Comparison of ENCODE assay signal across 4 cellular contexts in genomic region chr1:35187816-35188342, GRCh38.
TF ChIP-seq lines count a peak whose summit lies in the region.

No MANE protein-coding gene starts in this region.

TF ChIP-seq in SK-N-SH, 30 proteins besides CTCF, POLR2A, EP300 and RAD21:
- TF ChIP-seq FOSL2 (IDR thresholded peaks at IDR 0.05; ENCODE audit: borderline replicate concordance, low read depth) (no peak), ZBTB33 (IDR thresholded peaks at IDR 0.05; ENCODE audit: borderline replicate concordance, low read depth) (no peak), JUND (IDR thresholded peaks at IDR 0.05) (no peak), IRF3 (IDR thresholded peaks at IDR 0.05; ENCODE audit: low read depth, low read length) (no peak), EZH2phosphoT487 (IDR thresholded peaks at IDR 0.05; ENCODE audit: borderline replicate concordance, low read depth) (no peak), NFIC (IDR thresholded peaks at IDR 0.05; ENCODE audit: borderline replicate concordance) (no peak), GABPA (IDR thresholded peaks at IDR 0.05; ENCODE audit: low read depth) (no peak), FOXJ3 (CRISPR knock-in tag; IDR thresholded peaks at IDR 0.05) (no peak), RCOR1 (IDR thresholded peaks at IDR 0.05; ENCODE audit: low read length) (no peak), MEF2A (IDR thresholded peaks at IDR 0.05; ENCODE audit: borderline replicate concordance, low read depth) (no peak), NRF1 (IDR thresholded peaks at IDR 0.05; ENCODE audit: low read depth, low read length) (no peak), MXI1 (IDR thresholded peaks at IDR 0.05; ENCODE audit: low read depth, low read length) (no peak)
- TF ChIP-seq, protein P1, sequence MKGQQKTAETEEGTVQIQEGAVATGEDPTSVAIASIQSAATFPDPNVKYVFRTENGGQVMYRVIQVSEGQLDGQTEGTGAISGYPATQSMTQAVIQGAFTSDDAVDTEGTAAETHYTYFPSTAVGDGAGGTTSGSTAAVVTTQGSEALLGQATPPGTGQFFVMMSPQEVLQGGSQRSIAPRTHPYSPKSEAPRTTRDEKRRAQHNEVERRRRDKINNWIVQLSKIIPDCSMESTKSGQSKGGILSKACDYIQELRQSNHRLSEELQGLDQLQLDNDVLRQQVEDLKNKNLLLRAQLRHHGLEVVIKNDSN (IDR thresholded peaks at IDR 0.05; ENCODE audit: borderline replicate concordance, low read depth), result no peak

TF ChIP-seq in SK-N-SH treated with all-trans-retinoic acid at 6 μM for 48 hours, 23 proteins besides CTCF, POLR2A, EP300 and RAD21:
- TF ChIP-seq, protein P2, sequence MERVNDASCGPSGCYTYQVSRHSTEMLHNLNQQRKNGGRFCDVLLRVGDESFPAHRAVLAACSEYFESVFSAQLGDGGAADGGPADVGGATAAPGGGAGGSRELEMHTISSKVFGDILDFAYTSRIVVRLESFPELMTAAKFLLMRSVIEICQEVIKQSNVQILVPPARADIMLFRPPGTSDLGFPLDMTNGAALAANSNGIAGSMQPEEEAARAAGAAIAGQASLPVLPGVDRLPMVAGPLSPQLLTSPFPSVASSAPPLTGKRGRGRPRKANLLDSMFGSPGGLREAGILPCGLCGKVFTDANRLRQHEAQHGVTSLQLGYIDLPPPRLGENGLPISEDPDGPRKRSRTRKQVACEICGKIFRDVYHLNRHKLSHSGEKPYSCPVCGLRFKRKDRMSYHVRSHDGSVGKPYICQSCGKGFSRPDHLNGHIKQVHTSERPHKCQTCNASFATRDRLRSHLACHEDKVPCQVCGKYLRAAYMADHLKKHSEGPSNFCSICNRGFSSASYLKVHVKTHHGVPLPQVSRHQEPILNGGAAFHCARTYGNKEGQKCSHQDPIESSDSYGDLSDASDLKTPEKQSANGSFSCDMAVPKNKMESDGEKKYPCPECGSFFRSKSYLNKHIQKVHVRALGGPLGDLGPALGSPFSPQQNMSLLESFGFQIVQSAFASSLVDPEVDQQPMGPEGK (CRISPR knock-in tag; IDR thresholded peaks at IDR 0.05; ENCODE audit: borderline replicate concordance), result no peak
- TF ChIP-seq, protein P3, sequence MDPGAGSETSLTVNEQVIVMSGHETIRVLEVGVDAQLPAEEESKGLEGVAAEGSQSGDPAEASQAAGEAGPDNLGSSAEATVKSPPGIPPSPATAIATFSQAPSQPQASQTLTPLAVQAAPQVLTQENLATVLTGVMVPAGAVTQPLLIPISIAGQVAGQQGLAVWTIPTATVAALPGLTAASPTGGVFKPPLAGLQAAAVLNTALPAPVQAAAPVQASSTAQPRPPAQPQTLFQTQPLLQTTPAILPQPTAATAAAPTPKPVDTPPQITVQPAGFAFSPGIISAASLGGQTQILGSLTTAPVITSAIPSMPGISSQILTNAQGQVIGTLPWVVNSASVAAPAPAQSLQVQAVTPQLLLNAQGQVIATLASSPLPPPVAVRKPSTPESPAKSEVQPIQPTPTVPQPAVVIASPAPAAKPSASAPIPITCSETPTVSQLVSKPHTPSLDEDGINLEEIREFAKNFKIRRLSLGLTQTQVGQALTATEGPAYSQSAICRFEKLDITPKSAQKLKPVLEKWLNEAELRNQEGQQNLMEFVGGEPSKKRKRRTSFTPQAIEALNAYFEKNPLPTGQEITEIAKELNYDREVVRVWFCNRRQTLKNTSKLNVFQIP (CRISPR knock-in tag; IDR thresholded peaks at IDR 0.05; ENCODE audit: borderline replicate concordance, low read depth), result no peak
- TF ChIP-seq ZNF565 (CRISPR knock-in tag; conservative IDR thresholded peaks at IDR 0.05; ENCODE audit: low read depth) (no peak), ESRRG (CRISPR knock-in tag; IDR thresholded peaks at IDR 0.05) (no peak), ZC3H10 (CRISPR knock-in tag; IDR thresholded peaks at IDR 0.05) (no peak), SNAI2 (CRISPR knock-in tag; IDR thresholded peaks at IDR 0.05) (no peak), ISL1 (CRISPR knock-in tag; IDR thresholded peaks at IDR 0.05) (no peak)

TF ChIP-seq in IMR-90, 13 proteins besides CTCF, POLR2A, EP300 and RAD21:
- TF ChIP-seq BHLHE40 (IDR thresholded peaks at IDR 0.05; ENCODE audit: low read depth, low read length), result no peak
- no peak for TF ChIP-seq CEBPB (IDR thresholded peaks at IDR 0.05; ENCODE audit: low read depth, low read length)
- TF ChIP-seq CHD1 (IDR thresholded peaks at IDR 0.05; ENCODE audit: low read depth, low read length), result no peak
- no peak for TF ChIP-seq MXI1 (IDR thresholded peaks at IDR 0.05; ENCODE audit: borderline replicate concordance, low read depth, low read length)
- TF ChIP-seq MAFK (IDR thresholded peaks at IDR 0.05; ENCODE audit: low read depth, low read length), result no peak
- TF ChIP-seq MAZ (IDR thresholded peaks at IDR 0.05; ENCODE audit: borderline replicate concordance, low read depth, low read length), result no peak
- TF ChIP-seq, protein P4, sequence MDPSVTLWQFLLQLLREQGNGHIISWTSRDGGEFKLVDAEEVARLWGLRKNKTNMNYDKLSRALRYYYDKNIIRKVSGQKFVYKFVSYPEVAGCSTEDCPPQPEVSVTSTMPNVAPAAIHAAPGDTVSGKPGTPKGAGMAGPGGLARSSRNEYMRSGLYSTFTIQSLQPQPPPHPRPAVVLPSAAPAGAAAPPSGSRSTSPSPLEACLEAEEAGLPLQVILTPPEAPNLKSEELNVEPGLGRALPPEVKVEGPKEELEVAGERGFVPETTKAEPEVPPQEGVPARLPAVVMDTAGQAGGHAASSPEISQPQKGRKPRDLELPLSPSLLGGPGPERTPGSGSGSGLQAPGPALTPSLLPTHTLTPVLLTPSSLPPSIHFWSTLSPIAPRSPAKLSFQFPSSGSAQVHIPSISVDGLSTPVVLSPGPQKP (IDR thresholded peaks at IDR 0.05; ENCODE audit: borderline replicate concordance, low read depth, low read length), result no peak
- no peak for TF ChIP-seq USF2 (IDR thresholded peaks at IDR 0.05; ENCODE audit: low read depth, low read length)
- TF ChIP-seq SMC3 (IDR thresholded peaks at IDR 0.05; ENCODE audit: low read depth, low read length), result no peak
- TF ChIP-seq RCOR1 (IDR thresholded peaks at IDR 0.05; ENCODE audit: insufficient replicate concordance, low read length), result no peak
- TF ChIP-seq FOS (IDR thresholded peaks at IDR 0.05; ENCODE audit: low read depth, low read length), result no peak
- no peak for TF ChIP-seq NFE2L2 (IDR thresholded peaks at IDR 0.05; ENCODE audit: low read depth, low read length)
TF ChIP-seq in IMR-90: peak in this region for 0.

TF ChIP-seq in GM12878, 131 proteins besides CTCF, POLR2A, EP300 and RAD21:
- TF ChIP-seq SKIL (IDR thresholded peaks at IDR 0.05; ENCODE audit: low read depth, poor library complexity, severe bottlenecking), result no peak
- TF ChIP-seq POLR2AphosphoS5 (IDR thresholded peaks at IDR 0.05; ENCODE audit: low read length), result peak; percentile 59; the same call in 1 of the 2 replicates
